In genomic region chr2:12731701-12732280, GRCh38 we compare ENCODE assay signal across 2 cellular contexts.
TF ChIP-seq lines count a peak whose summit lies in the region.

No MANE protein-coding gene starts in this region.

TF ChIP-seq in GM23338, 12 proteins besides CTCF, POLR2A, EP300 and RAD21:
- no peak for TF ChIP-seq NANOG (IDR thresholded peaks at IDR 0.05; ENCODE audit: borderline replicate concordance)
- TF ChIP-seq EZH2 (IDR thresholded peaks at IDR 0.05; ENCODE audit: low read depth, unreplicated experiment) = no peak
- no peak for TF ChIP-seq EZH2phosphoT487 (IDR thresholded peaks at IDR 0.05; ENCODE audit: unreplicated experiment)
- TF ChIP-seq ZNF462 (CRISPR knock-in tag; IDR thresholded peaks at IDR 0.05) = no peak
- no peak for TF ChIP-seq STAT1 (IDR thresholded peaks at IDR 0.05; ENCODE audit: unreplicated experiment)
- no peak for TF ChIP-seq JUNB (IDR thresholded peaks at IDR 0.05; ENCODE audit: unreplicated experiment)
- TF ChIP-seq REST (IDR thresholded peaks at IDR 0.05; ENCODE audit: unreplicated experiment) = no peak
- TF ChIP-seq ZNF331 (CRISPR knock-in tag; IDR thresholded peaks at IDR 0.05; ENCODE audit: low read depth) = no peak
- TF ChIP-seq POLR2AphosphoS5 (IDR thresholded peaks at IDR 0.05; ENCODE audit: low read depth) = no peak
- TF ChIP-seq CREB1 (CRISPR knock-in tag; IDR thresholded peaks at IDR 0.05; ENCODE audit: low read depth) = no peak
- no peak for TF ChIP-seq ETS1 (IDR thresholded peaks at IDR 0.05)
- no peak for TF ChIP-seq ZNF114 (CRISPR knock-in tag; IDR thresholded peaks at IDR 0.05)

TF ChIP-seq in GM12878, 131 proteins besides CTCF, POLR2A, EP300 and RAD21:
- TF ChIP-seq SPI1 (IDR thresholded peaks at IDR 0.05; ENCODE audit: borderline replicate concordance, insufficient read depth, low read depth, low read length) (peak; percentile 28; the same call in 1 of the 2 replicates), NFIC (IDR thresholded peaks at IDR 0.05; ENCODE audit: low read depth, low read length) (no peak)
